Comparison of ENCODE assay signal across 10 cellular contexts in the genomic region with DNA sequence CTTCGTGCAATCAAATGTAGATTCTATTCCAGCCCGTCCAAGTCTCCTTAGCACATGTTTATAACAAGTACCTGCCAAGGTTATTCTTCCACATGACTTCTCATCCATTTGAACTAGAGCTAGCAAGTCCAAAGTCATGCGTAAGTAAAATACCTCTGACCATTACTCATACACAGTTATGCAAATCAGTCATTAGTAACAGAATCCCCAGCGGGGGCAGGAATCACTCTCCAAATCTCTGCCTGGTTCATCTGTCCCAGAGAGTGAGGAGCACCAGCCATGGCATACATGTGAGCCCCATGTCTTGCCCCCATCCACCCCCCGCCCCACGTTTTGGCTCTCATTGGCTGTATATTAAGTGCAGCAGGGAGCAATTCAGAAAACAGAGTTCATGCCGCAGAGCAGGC. TPM values are rescaled to one million over a fixed set of nuclear protein-coding genes. Genes with fewer than 3 reads are reported as not detected.
A peak's percentile ranks its signal among the peaks of the same experiment; 100 is the strongest.
DNase-seq lines count a peak whose midpoint lies in the region; ATAC-seq and TF ChIP-seq lines count a peak whose summit lies in the region.
"Had no signal": no experiment of that assay in that cellular context is flagged by ENCODE, and none has a peak within 500 bp of the region (broad histone marks: within the 10 kb centered on the region; RNA-seq: fewer than 3 reads in every experiment).

No MANE protein-coding gene starts in this region.

- TF ChIP-seq POLR2A in adrenal gland (IDR thresholded peaks at IDR 0.05) (peak in 1 of 2 donors; percentile 56), suprapubic skin (IDR thresholded peaks at IDR 0.05) (no peak)

- H3K36me3 ChIP-seq in HEK293 (ENCODE audit: control insufficient read depth in 2 of 2, insufficient read depth in 1 of 2, low read length in 2 of 2), result no peaks in the 10 kb centered on the region
- no peaks in the 10 kb centered on the region for H3K36me3 ChIP-seq in adrenal gland (replicated peaks in 1 of 2)
- H3K36me3 ChIP-seq in left ventricle myocardium inferior, result no peaks in the 10 kb centered on the region
- H3K36me3 ChIP-seq in suprapubic skin, result no peaks in the 10 kb centered on the region
- no peaks in the 10 kb centered on the region for H3K36me3 ChIP-seq in endodermal cell (ENCODE audit: control insufficient read depth, insufficient read depth, low read length)

- H3K27ac ChIP-seq in HEK293 (ENCODE audit: extremely low read depth, low read depth, low read length) (no peak overlapping the region), adrenal gland (peak overlapping the region in 3 of 5 donors; percentile 76 to 87 (median 77)), left ventricle myocardium inferior (replicated peaks) (peak overlapping the region; percentile 94), suprapubic skin (peak overlapping the region; percentile 47), endodermal cell (ENCODE audit: low read depth, low read length) (no peak overlapping the region)

- H3K9me3 Mint-ChIP-seq in activated T-cell treated with anti-CD3 and anti-CD28 coated beads, Interleukin-2, amount 50 U/mL, for 72 hours, result no peaks in the 10 kb centered on the region
- no peaks in the 10 kb centered on the region for H3K9me3 Mint-ChIP-seq in endodermal cell
- H3K9me3 Mint-ChIP-seq: memory B cell had no signal

- no peaks in the 10 kb centered on the region for H3K36me3 Mint-ChIP-seq in activated T-cell treated with anti-CD3 and anti-CD28 coated beads, Interleukin-2, amount 50 U/mL, for 72 hours (ENCODE audit: insufficient read depth in 2 of 2)
- no peaks in the 10 kb centered on the region for H3K36me3 Mint-ChIP-seq in endodermal cell (ENCODE audit: low read depth)
- H3K36me3 Mint-ChIP-seq: memory B cell had no signal

- no peak for ATAC-seq in GM19467 (IDR thresholded peaks at IDR 0.05; ENCODE audit: unreplicated experiment)
- ATAC-seq in activated T-cell treated with anti-CD3 and anti-CD28 coated beads, Interleukin-2, amount 50 U/mL, for 72 hours (replicated peaks in 1 of 2), result no peak

- H3K9me3 ChIP-seq in HEK293 (ENCODE audit: control insufficient read depth, insufficient read depth, low read depth, low read length) (no peaks in the 10 kb centered on the region), adrenal gland (replicated peaks in 1 of 3) (no peaks in the 10 kb centered on the region), left ventricle myocardium inferior (replicated peaks) (no peaks in the 10 kb centered on the region), suprapubic skin (no peaks in the 10 kb centered on the region), endodermal cell (ENCODE audit: control insufficient read depth, low read length) (no peaks in the 10 kb centered on the region)

- H3K4me3 Mint-ChIP-seq in activated T-cell treated with anti-CD3 and anti-CD28 coated beads, Interleukin-2, amount 50 U/mL, for 72 hours, result no peak overlapping the region
- no peak overlapping the region for H3K4me3 Mint-ChIP-seq in endodermal cell
- H3K4me3 Mint-ChIP-seq: memory B cell had no signal

- DNase-seq in adrenal gland (peak; percentile 43 to 81 (median 79)), left ventricle myocardium inferior (no peak), suprapubic skin (ENCODE audit: low spot score in 2 of 2) (no peak), endodermal cell (no peak)
- no peak for DNase-seq in activated CD4-positive, alpha-beta T cell treated with anti-CD3 and anti-CD28 coated beads, Interleukin-2, amount 50 U/mL, for 4 hours
- no peak for DNase-seq in activated T-cell treated with anti-CD3 and anti-CD28 coated beads, Interleukin-2, amount 50 U/mL, for 72 hours
- DNase-seq: NCI-H187 had no signal

- H3K4me1 Mint-ChIP-seq in activated T-cell treated with anti-CD3 and anti-CD28 coated beads, Interleukin-2, amount 50 U/mL, for 72 hours (ENCODE audit: low read depth), result no peaks in the 10 kb centered on the region
- H3K4me1 Mint-ChIP-seq in endodermal cell, result peaks cover 16% of the 10 kb centered on the region
- H3K4me1 Mint-ChIP-seq: memory B cell had no signal

- WGBS in adrenal gland, 4 donors, result 48 to 59% (median 52%) methylated on average over 7 of the region's 7 CpGs
- 36% methylated on average over 7 of the region's 7 CpGs for whole genome bisulfite sequencing in suprapubic skin
- 78% methylated on average over 5 to 7 of the region's 7 CpGs for WGBS in endodermal cell (ENCODE audit: insufficient coverage in 1 of 2, insufficient read length in 1 of 2), 2 experiments

- POLR2A ChIA-PET in HEK293 (lab: Yijun Ruan, JAX), result no interaction called here

- CTCF ChIA-PET in HEK293 (lab: Yijun Ruan, JAX), result interaction anchor here (0.7 to 4.3 kb wide), 3 partner anchors 14 to 145 kb away, joined by 3 to 14 read pairs (median 4); no protein-coding TSS in a partner anchor

- intact Hi-C loops in adrenal gland (cut with DNase I) (no loop called here), left ventricle myocardium inferior (cut with micrococcal nuclease) (no loop called here)

- no peaks in the 10 kb centered on the region for H3K27me3 ChIP-seq in adrenal gland
- no peaks in the 10 kb centered on the region for H3K27me3 ChIP-seq in left ventricle myocardium inferior (ENCODE audit: low read depth)
- H3K27me3 ChIP-seq in suprapubic skin, result no peaks in the 10 kb centered on the region
- H3K27me3 ChIP-seq in endodermal cell (ENCODE audit: control insufficient read depth, insufficient read depth, low read length, poor library complexity, severe bottlenecking), result peaks cover 19% of the 10 kb centered on the region

- TF ChIP-seq CTCF in HEK293 (tag by site-specific recombination; IDR thresholded peaks at IDR 0.05), result no peak
- no peak for TF ChIP-seq CTCF in adrenal gland (IDR thresholded peaks at IDR 0.05)
- TF ChIP-seq CTCF in left ventricle myocardium inferior (IDR thresholded peaks at IDR 0.05; ENCODE audit: borderline replicate concordance), result no peak
- TF ChIP-seq CTCF in suprapubic skin (IDR thresholded peaks at IDR 0.05), result no peak
- no peak for TF ChIP-seq CTCF in endodermal cell (conservative IDR thresholded peaks at IDR 0.05)

- H3K4me1 ChIP-seq in HEK293 (ENCODE audit: control insufficient read depth, insufficient read depth, low read length), result peaks cover 4% of the 10 kb centered on the region; the same call in 1 of the 2 replicates
- peaks cover 15 to 18% of the 10 kb centered on the region in 2 donors for H3K4me1 ChIP-seq in adrenal gland (replicated peaks in 1 of 2)
- H3K4me1 ChIP-seq in left ventricle myocardium inferior, result peaks cover 97% of the 10 kb centered on the region
- H3K4me1 ChIP-seq in suprapubic skin, result peaks cover 28% of the 10 kb centered on the region
- peaks cover 8% of the 10 kb centered on the region for H3K4me1 ChIP-seq in endodermal cell (ENCODE audit: control insufficient read depth, insufficient read depth, low read length)

- no peak overlapping the region for H3K27ac Mint-ChIP-seq in activated T-cell treated with anti-CD3 and anti-CD28 coated beads, Interleukin-2, amount 50 U/mL, for 72 hours
- H3K27ac Mint-ChIP-seq in endodermal cell, result no peak overlapping the region
- H3K27ac Mint-ChIP-seq: memory B cell had no signal

- H3K9ac ChIP-seq in endodermal cell (ENCODE audit: extremely low read depth, low read length, poor library complexity, severe bottlenecking), result no peak overlapping the region

- no peak overlapping the region for H3K4me3 ChIP-seq in HEK293 (ENCODE audit: low read depth, low read length)
- H3K4me3 ChIP-seq in adrenal gland, result no peak overlapping the region
- no peak overlapping the region for H3K4me3 ChIP-seq in left ventricle myocardium inferior
- H3K4me3 ChIP-seq in suprapubic skin, result no peak overlapping the region
- no peak overlapping the region for H3K4me3 ChIP-seq in endodermal cell (ENCODE audit: low read length)

- no peak for TF ChIP-seq EP300 in suprapubic skin (IDR thresholded peaks at IDR 0.05)

- H3K27me3 Mint-ChIP-seq in activated T-cell treated with anti-CD3 and anti-CD28 coated beads, Interleukin-2, amount 50 U/mL, for 72 hours (ENCODE audit: low read depth), result no peaks in the 10 kb centered on the region
- peaks cover 36% of the 10 kb centered on the region for H3K27me3 Mint-ChIP-seq in endodermal cell (ENCODE audit: insufficient read depth)

TF ChIP-seq in HEK293, 187 proteins besides CTCF, POLR2A, EP300 and RAD21:
- TF ChIP-seq, protein P1, sequence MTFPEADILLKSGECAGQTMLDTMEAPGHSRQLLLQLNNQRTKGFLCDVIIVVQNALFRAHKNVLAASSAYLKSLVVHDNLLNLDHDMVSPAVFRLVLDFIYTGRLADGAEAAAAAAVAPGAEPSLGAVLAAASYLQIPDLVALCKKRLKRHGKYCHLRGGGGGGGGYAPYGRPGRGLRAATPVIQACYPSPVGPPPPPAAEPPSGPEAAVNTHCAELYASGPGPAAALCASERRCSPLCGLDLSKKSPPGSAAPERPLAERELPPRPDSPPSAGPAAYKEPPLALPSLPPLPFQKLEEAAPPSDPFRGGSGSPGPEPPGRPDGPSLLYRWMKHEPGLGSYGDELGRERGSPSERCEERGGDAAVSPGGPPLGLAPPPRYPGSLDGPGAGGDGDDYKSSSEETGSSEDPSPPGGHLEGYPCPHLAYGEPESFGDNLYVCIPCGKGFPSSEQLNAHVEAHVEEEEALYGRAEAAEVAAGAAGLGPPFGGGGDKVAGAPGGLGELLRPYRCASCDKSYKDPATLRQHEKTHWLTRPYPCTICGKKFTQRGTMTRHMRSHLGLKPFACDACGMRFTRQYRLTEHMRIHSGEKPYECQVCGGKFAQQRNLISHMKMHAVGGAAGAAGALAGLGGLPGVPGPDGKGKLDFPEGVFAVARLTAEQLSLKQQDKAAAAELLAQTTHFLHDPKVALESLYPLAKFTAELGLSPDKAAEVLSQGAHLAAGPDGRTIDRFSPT (tag by site-specific recombination; IDR thresholded peaks at IDR 0.05), result 0 out of 2 replicates have a peak, but pooled peaks have one; percentile 16
- TF ChIP-seq ZNF629 (tag by site-specific recombination; IDR thresholded peaks at IDR 0.05) (0 out of 2 replicates have a peak, but pooled peaks have one; percentile 12), ZNF366 (tag by site-specific recombination; conservative IDR thresholded peaks at IDR 0.05) (peak; percentile 33), ZNF157 (tag by site-specific recombination; IDR thresholded peaks at IDR 0.05) (no peak), ZNF423 (tag by site-specific recombination; IDR thresholded peaks at IDR 0.05) (no peak)

RNA-seq across cellular contexts. Expression of a gene that starts 27.7 kb away (rescaled TPM):
- total RNA-seq in adrenal gland (1 to 10 TPM in 1 of 8 donors, under 1 TPM in 5, not detected in 2; 0.29 to 1.3 (median 0.53) TPM), left ventricle myocardium inferior (445 TPM), suprapubic skin (1 to 10 TPM in 1 of 4 donors, under 1 TPM in 3; 0.16 to 1.4 (median 0.52) TPM), endodermal cell (not detected)
- under 1 TPM; 0.24 to 0.57 (median 0.46) TPM for polyA plus RNA-seq in adrenal gland
- total RNA-seq in activated T-cell treated with anti-CD3 and anti-CD28 coated beads, Interleukin-2, amount 50 U/mL, for 72 hours, result not detected
- 3.6 TPM for polyA plus RNA-seq in endodermal cell (2013, experiment 1 of 2)
- 2.6 TPM for polyA plus RNA-seq in endodermal cell (2013, experiment 2 of 2)

RNA-seq across cellular contexts. Expression of a gene that starts 58.6 kb away (rescaled TPM):
- total RNA-seq in adrenal gland, result 10 to 100 TPM in 2 of 8 donors, 1 to 10 TPM in 6; 2.5 to 15.4 (median 6.4) TPM
- 10 to 100 TPM in 1 of 3 donors, 1 to 10 TPM in 2; 3.3 to 10.3 (median 4.5) TPM for polyA plus RNA-seq in adrenal gland
- total RNA-seq in left ventricle myocardium inferior, result 2.6 TPM
- total RNA-seq in suprapubic skin, result 10 to 100 TPM; 12.0 to 18.3 (median 14.9) TPM
- 10 to 100 TPM; 17.8 to 27.2 TPM for total RNA-seq in activated T-cell treated with anti-CD3 and anti-CD28 coated beads, Interleukin-2, amount 50 U/mL, for 72 hours
- 10 to 100 TPM; 28.2 to 30.1 TPM for total RNA-seq in endodermal cell
- 23.3 TPM for polyA plus RNA-seq in endodermal cell (2013, experiment 1 of 2)
- polyA plus RNA-seq in endodermal cell (2013, experiment 2 of 2), result 19.3 TPM

Comparison
In these comparisons a context has a peak if more than half of its experiments do, and no peak if none do; other contexts are left out.
1. H3K27ac ChIP-seq: peak in adrenal gland (3 of 5), left ventricle myocardium inferior (single experiment) and suprapubic skin (single experiment); none in HEK293 (single experiment) and endodermal cell (single experiment).
2. DNase-seq: peak in adrenal gland (7 of 7); none in left ventricle myocardium inferior (single experiment), suprapubic skin (0 of 2), activated CD4-positive, alpha-beta T cell treated with anti-CD3 and anti-CD28 coated beads, Interleukin-2, amount 50 U/mL, for 4 hours (0 of 2), activated T-cell treated with anti-CD3 and anti-CD28 coated beads, Interleukin-2, amount 50 U/mL, for 72 hours (0 of 2) and endodermal cell (single experiment).
3. RNA of a gene that starts 27.7 kb away (total RNA-seq): 445 TPM in left ventricle myocardium inferior (single experiment); 0.16 to 1.4 TPM in suprapubic skin, 0.29 to 1.3 TPM in adrenal gland, not detected in endodermal cell and not detected in activated T-cell treated with anti-CD3 and anti-CD28 coated beads, Interleukin-2, amount 50 U/mL, for 72 hours; every median in the first group is over 100 times any median in the second.